Comparison of ENCODE assay signal across 17 cellular contexts in the genomic region with DNA sequence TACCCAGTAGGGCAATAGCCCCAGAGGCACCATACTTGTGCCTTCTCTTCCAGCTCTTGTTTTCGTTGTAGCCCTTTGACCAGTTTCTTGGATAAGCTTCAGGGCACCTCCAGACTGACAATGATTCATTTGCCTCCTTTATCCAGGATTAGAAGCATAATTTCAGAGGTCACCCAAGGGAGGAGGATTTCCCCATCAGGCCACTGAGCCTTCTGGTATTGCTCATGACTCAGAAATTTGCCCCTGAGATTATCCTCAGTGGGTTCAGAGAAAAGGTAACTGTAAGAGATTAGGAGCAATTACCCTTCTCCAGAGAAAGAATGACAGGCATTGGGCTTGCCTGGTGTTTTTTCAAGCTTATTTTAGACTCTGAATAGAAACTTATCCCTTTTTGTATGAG.
"Had no signal": no experiment of that assay in that cellular context is flagged by ENCODE, and none has a peak within 500 bp of the region (broad histone marks: within the 10 kb centered on the region; RNA-seq: fewer than 3 reads in every experiment).

No MANE protein-coding gene starts in this region.

- H3K9me3 ChIP-seq: colonic mucosa, gastrocnemius medialis, left lung, right atrium auricular region, tibial nerve, uterus had no signal

- H3K36me3 ChIP-seq: colonic mucosa, gastrocnemius medialis, left lung, right atrium auricular region, tibial nerve, uterus, WERI-Rb-1 had no signal

- ATAC-seq: gastrocnemius medialis; left lung; stimulated activated naive CD8-positive, alpha-beta T cell treated with anti-CD3 and anti-CD28 coated beads, Interleukin-15, Interleukin-2, amounts not matched to agents 100 U/mL and 50 U/mL, for 24 hours had no signal

- H3K4me3 ChIP-seq: colonic mucosa, gastrocnemius medialis, left lung, right atrium auricular region, tibial nerve, uterus had no signal

- H3K27ac ChIP-seq: colonic mucosa, gastrocnemius medialis, left lung, right atrium auricular region, tibial nerve, uterus, WERI-Rb-1 had no signal

- H3K4me1 ChIP-seq: colonic mucosa, gastrocnemius medialis, left lung, right atrium auricular region, tibial nerve, uterus had no signal

- DNase-seq: activated CD4-positive, alpha-beta T cell treated with anti-CD3 and anti-CD28 coated beads, Interleukin-2, amount 50 U/mL, for 4 hours; activated naive CD4-positive, alpha-beta T cell; activated naive CD8-positive, alpha-beta T cell treated with anti-CD3 and anti-CD28 coated beads, Interleukin-2, amount 10 ng/mL, durations not matched to agents 7 days and 5 days; central memory CD4-positive, alpha-beta T cell; colonic mucosa; gastrocnemius medialis; left lung; midbrain; nephron progenitor cell; nucleus accumbens; posterior cingulate gyrus; stimulated activated CD4-positive, alpha-beta T cell treated with anti-CD3 and anti-CD28 coated beads, Interleukin-2, amount 100 ng/mL, for 24 hours; stimulated activated naive CD8-positive, alpha-beta T cell treated with anti-CD3 and anti-CD28 coated beads, Interleukin-15, Interleukin-2, amounts not matched to agents 100 U/mL and 50 U/mL, for 24 hours; uterus; WERI-Rb-1 had no signal

- H3K27me3 ChIP-seq: colonic mucosa, right atrium auricular region, tibial nerve, uterus had no signal
